Comparison of ENCODE assay signal across 1 cellular context in the genomic region with DNA sequence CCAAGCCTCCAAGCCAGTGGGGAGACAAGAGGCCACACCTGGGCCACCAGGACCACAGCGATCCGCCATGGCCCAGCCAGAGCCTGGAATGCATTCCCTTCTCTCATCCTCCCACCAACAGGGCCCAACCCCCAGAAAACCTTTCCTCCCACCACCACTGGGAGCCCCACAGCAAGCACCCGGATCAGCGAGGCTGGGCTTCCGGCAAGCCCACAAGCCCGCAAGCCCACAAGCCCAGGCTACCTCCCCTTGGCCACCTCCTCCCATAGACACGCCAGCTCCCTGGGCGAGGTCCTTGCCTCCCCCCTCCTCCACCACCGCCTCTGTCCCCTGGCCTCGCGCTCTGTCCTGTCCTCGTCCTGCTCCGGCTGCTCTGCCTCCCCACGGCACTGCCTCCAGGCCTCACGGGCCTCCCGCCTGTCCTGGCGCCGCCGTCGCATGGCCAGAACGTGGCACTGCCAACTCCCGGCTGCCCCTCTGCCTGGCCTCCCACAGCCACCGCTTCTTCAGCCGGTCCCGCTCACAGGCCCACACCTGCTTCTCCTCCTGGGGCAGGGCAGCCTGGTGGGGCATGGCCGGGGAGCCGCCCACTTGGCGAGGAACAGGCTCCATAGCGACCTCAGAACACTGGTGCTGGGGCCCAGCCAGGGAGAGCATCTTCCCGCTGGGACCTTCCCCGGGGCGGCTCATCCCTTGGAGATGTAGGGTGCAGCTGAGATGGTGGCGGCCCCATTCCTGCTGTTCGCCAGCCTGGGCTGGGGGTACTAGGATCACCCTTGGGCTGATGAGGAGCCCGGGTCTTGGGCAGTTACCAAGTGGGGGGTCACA.
A peak's percentile ranks its signal among the peaks of the same experiment; 100 is the strongest.
TF ChIP-seq lines count a peak whose summit lies in the region.

No MANE protein-coding gene starts in this region.

TF ChIP-seq in HepG2, 621 proteins besides CTCF, POLR2A, EP300 and RAD21:
- TF ChIP-seq, protein P1, sequence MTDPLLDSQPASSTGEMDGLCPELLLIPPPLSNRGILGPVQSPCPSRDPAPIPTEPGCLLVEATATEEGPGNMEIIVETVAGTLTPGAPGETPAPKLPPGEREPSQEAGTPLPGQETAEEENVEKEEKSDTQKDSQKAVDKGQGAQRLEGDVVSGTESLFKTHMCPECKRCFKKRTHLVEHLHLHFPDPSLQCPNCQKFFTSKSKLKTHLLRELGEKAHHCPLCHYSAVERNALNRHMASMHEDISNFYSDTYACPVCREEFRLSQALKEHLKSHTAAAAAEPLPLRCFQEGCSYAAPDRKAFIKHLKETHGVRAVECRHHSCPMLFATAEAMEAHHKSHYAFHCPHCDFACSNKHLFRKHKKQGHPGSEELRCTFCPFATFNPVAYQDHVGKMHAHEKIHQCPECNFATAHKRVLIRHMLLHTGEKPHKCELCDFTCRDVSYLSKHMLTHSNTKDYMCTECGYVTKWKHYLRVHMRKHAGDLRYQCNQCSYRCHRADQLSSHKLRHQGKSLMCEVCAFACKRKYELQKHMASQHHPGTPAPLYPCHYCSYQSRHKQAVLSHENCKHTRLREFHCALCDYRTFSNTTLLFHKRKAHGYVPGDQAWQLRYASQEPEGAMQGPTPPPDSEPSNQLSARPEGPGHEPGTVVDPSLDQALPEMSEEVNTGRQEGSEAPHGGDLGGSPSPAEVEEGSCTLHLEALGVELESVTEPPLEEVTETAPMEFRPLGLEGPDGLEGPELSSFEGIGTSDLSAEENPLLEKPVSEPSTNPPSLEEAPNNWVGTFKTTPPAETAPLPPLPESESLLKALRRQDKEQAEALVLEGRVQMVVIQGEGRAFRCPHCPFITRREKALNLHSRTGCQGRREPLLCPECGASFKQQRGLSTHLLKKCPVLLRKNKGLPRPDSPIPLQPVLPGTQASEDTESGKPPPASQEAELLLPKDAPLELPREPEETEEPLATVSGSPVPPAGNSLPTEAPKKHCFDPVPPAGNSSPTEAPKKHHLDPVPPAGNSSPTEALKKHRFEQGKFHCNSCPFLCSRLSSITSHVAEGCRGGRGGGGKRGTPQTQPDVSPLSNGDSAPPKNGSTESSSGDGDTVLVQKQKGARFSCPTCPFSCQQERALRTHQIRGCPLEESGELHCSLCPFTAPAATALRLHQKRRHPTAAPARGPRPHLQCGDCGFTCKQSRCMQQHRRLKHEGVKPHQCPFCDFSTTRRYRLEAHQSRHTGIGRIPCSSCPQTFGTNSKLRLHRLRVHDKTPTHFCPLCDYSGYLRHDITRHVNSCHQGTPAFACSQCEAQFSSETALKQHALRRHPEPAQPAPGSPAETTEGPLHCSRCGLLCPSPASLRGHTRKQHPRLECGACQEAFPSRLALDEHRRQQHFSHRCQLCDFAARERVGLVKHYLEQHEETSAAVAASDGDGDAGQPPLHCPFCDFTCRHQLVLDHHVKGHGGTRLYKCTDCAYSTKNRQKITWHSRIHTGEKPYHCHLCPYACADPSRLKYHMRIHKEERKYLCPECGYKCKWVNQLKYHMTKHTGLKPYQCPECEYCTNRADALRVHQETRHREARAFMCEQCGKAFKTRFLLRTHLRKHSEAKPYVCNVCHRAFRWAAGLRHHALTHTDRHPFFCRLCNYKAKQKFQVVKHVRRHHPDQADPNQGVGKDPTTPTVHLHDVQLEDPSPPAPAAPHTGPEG (CRISPR knock-in tag; IDR thresholded peaks at IDR 0.05), result no peak
- TF ChIP-seq AGO2 (optimal IDR thresholded peaks at IDR 0.05; ENCODE audit: low read depth, low read length), result peak; percentile 96
- TF ChIP-seq, protein P2, sequence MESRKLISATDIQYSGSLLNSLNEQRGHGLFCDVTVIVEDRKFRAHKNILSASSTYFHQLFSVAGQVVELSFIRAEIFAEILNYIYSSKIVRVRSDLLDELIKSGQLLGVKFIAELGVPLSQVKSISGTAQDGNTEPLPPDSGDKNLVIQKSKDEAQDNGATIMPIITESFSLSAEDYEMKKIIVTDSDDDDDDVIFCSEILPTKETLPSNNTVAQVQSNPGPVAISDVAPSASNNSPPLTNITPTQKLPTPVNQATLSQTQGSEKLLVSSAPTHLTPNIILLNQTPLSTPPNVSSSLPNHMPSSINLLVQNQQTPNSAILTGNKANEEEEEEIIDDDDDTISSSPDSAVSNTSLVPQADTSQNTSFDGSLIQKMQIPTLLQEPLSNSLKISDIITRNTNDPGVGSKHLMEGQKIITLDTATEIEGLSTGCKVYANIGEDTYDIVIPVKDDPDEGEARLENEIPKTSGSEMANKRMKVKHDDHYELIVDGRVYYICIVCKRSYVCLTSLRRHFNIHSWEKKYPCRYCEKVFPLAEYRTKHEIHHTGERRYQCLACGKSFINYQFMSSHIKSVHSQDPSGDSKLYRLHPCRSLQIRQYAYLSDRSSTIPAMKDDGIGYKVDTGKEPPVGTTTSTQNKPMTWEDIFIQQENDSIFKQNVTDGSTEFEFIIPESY (CRISPR knock-in tag; IDR thresholded peaks at IDR 0.05), result peak; percentile 25; the same call in 1 of the 2 replicates
- TF ChIP-seq SALL1 (CRISPR knock-in tag; IDR thresholded peaks at IDR 0.05), result no peak
- TF ChIP-seq HNRNPL (IDR thresholded peaks at IDR 0.05; ENCODE audit: low read depth, low read length), result peak; percentile 55; the same call in 1 of the 2 replicates
- peak; percentile 80 for TF ChIP-seq RBFOX2 (IDR thresholded peaks at IDR 0.05; ENCODE audit: low read depth, low read length)
